8 cellular contexts compared by ENCODE assay signal in the genomic region with DNA sequence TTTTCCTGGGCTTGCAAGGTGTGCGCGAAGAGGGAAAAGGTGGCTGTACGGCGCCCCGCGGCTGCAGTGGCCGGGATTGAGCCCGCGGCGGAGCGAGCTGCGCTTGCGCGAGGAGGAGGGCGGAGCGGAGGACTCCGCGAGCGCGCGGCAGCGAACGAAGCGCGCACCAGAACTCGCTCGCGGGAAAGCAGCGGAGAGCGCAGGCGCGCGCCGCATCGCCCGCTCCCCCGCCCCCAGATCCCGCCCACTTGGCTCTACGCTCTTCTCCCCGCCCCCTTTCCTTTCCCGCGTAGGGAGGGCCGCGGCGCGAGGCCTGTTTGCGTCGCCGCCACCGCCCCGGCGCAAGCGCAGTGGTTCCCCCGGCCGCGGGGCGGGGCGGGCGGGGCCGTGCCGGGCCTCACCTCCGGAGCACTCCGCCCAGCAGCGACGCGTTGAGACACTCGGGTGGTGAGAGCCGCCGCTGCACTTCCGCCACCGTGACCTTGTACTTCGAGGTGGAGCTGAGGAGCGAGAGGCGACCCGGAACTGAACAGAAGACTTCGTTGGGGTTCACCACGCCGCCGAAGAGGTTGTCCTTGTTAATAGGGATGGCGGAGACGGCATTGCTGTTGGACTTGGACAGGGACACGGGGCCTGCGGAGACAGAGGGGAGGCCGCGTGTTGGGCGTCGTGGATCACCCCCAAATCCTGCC. TPM values are rescaled to one million over a fixed set of nuclear protein-coding genes. Genes with fewer than 3 reads are reported as not detected.
DNase-seq lines count a peak whose midpoint lies in the region; ATAC-seq and TF ChIP-seq lines count a peak whose summit lies in the region.

No MANE protein-coding gene starts in this region.

- H3K27ac Mint-ChIP-seq in activated CD4-positive, alpha-beta T cell treated with anti-CD3 and anti-CD28 coated beads for 36 hours = peak overlapping the region; percentile 84

- H3K27me3 ChIP-seq in BLaER1 = peaks cover 82% of the 10 kb centered on the region
- peaks cover 73 to 100% of the 10 kb centered on the region in 2 donors for H3K27me3 ChIP-seq in left lung

- POLR2A ChIA-PET in activated CD4-positive, alpha-beta T cell treated with anti-CD3 and anti-CD28 coated beads for 36 hours (lab: Charles Lee) = no interaction called here

- CTCF ChIA-PET in activated CD4-positive, alpha-beta T cell treated with anti-CD3 and anti-CD28 coated beads for 36 hours (lab: Charles Lee) = interaction anchor here (0.7 to 1.0 kb wide), 3 partner anchors 10 to 232 kb away, joined by 3 to 4 read pairs (median 3); no protein-coding TSS in a partner anchor

- H3K9ac ChIP-seq in BLaER1 = peak overlapping the region; percentile 70; the same call in 1 of the 2 replicates

- H3K4me2 ChIP-seq in BLaER1 = peak overlapping the region; percentile 93

- intact Hi-C loops in activated CD4-positive, alpha-beta T cell treated with anti-CD3 and anti-CD28 coated beads for 36 hours (cut with DNase I, micrococcal nuclease) = loop anchor here (1.0 to 10.0 kb wide), 10 partner anchors 8 to 1969 kb away; partner anchors contain the start of genes SMIM13 (in 2 of the 2), TMEM14B (in 2 of the 2), C6orf52 (in 1 of the 2) and MAK (in 1 of the 2)
- intact Hi-C loops in left lung (cut with DNase I) = no loop called here

- H3K27me3 Mint-ChIP-seq in activated CD4-positive, alpha-beta T cell treated with anti-CD3 and anti-CD28 coated beads for 36 hours = peaks cover 60% of the 10 kb centered on the region

- H3K36me3 ChIP-seq in BLaER1 = no peaks in the 10 kb centered on the region
- H3K36me3 ChIP-seq in left lung = no peaks in the 10 kb centered on the region

- H3K9me3 ChIP-seq in BLaER1 = peaks cover 5% of the 10 kb centered on the region; the same call in 1 of the 2 replicates
- H3K9me3 ChIP-seq in left lung = peaks cover 0 to 9% of the 10 kb centered on the region in 2 donors

- ATAC-seq in HG03354 (IDR thresholded peaks at IDR 0.05; ENCODE audit: poor library complexity, severe bottlenecking, unreplicated experiment) = peak; percentile 97
- peak; percentile 95 for ATAC-seq in activated CD4-positive, alpha-beta T cell treated with anti-CD3 and anti-CD28 coated beads for 36 hours
- ATAC-seq in left lung = peak; percentile 98

- peak overlapping the region; percentile 63 for H3K27ac ChIP-seq in BLaER1
- H3K27ac ChIP-seq in coronary artery = peak overlapping the region in 1 of 2 donors; percentile 58
- H3K27ac ChIP-seq in left lung = peak overlapping the region in 1 of 2 donors; percentile 26

- TF ChIP-seq CTCF in coronary artery (IDR thresholded peaks at IDR 0.05) = no peak
- TF ChIP-seq CTCF in left lung (IDR thresholded peaks at IDR 0.05) = peak in 1 of 2 donors; percentile 16

- H3K36me3 Mint-ChIP-seq in activated CD4-positive, alpha-beta T cell treated with anti-CD3 and anti-CD28 coated beads for 36 hours (ENCODE audit: low read depth) = peaks cover 3% of the 10 kb centered on the region

- H3K4me3 Mint-ChIP-seq in activated CD4-positive, alpha-beta T cell treated with anti-CD3 and anti-CD28 coated beads for 36 hours = peak overlapping the region; percentile 71

- peaks cover 2% of the 10 kb centered on the region for H4K20me1 ChIP-seq in BLaER1

- H3K4me1 ChIP-seq in BLaER1 (peaks cover 13% of the 10 kb centered on the region), left lung (peaks cover 0 to 9% of the 10 kb centered on the region in 2 donors)

- peaks cover 11% of the 10 kb centered on the region for H3K9me3 Mint-ChIP-seq in activated CD4-positive, alpha-beta T cell treated with anti-CD3 and anti-CD28 coated beads for 36 hours (ENCODE audit: low read depth)

- peak; percentile 71 for TF ChIP-seq POLR2A in GM19099 (IDR thresholded peaks at IDR 0.05; ENCODE audit: extremely low read depth, insufficient read length, low read depth)

- H3K4me1 Mint-ChIP-seq in activated CD4-positive, alpha-beta T cell treated with anti-CD3 and anti-CD28 coated beads for 36 hours = peaks cover 7% of the 10 kb centered on the region

- H3K4me3 ChIP-seq in BLaER1 = peak overlapping the region; percentile 72
- H3K4me3 ChIP-seq in coronary artery = peak overlapping the region; percentile 77
- H3K4me3 ChIP-seq in left lung = peak overlapping the region; percentile 35 to 42

- DNase-seq in NCI-H446 treated with DMSO at 0.1 percent for 48 hours (lab: John Stamatoyannopoulos, UW) (peak; percentile 94), coronary artery (ENCODE audit: low spot score) (peak; percentile 83), left lung (peak; percentile 92 to 93)
- DNase-seq in activated CD4-positive, alpha-beta T cell treated with anti-CD3 and anti-CD28 coated beads for 36 hours = peak; percentile 95
- peak; percentile 81 for DNase-seq in stimulated activated CD4-positive, alpha-beta T cell treated with anti-CD3 and anti-CD28 coated beads, Interleukin-4, amount 100 ng/mL, for 1 hour

RNA-seq across cellular contexts. Expression of gene TFAP2A, which starts 10.6 kb away (rescaled TPM):
- under 1 TPM; 0.23 to 0.26 TPM for total RNA-seq in activated CD4-positive, alpha-beta T cell treated with anti-CD3 and anti-CD28 coated beads for 36 hours
- under 1 TPM; 0.73 to 0.97 TPM for total RNA-seq in left lung

Comparison
In these comparisons a context has a peak if more than half of its experiments do, and no peak if none do; other contexts are left out.
1. intact Hi-C loops: an anchor here in activated CD4-positive, alpha-beta T cell treated with anti-CD3 and anti-CD28 coated beads for 36 hours (1.0 to 10.0 kb wide); none called in left lung.